Comparison of ENCODE assay signal across 8 cellular contexts in the genomic region with DNA sequence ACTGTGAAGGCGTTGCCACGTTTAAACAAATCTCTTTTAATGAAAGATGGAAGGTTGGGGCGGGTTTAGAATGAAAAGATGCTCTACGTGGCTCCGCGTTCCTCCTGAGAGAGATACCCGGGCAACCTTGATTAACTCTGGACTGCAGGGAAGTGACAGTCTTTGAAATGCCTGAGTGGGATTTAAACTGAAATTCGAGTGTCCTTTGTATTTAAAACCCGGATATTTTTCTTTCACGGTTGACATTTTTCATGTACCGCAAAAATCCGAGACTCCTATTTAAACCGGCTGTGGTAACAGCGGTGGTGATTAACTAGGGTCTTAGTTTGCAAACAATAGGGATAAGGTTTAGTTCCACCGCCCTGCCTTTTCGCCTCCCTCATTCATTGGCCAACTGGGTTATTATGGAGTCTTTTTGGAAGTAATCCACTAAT. TPM values are rescaled to one million over a fixed set of nuclear protein-coding genes. Genes with fewer than 3 reads are reported as not detected.
A peak's percentile ranks its signal among the peaks of the same experiment; 100 is the strongest.
DNase-seq lines count a peak whose midpoint lies in the region; ATAC-seq lines count a peak whose summit lies in the region.

No MANE protein-coding gene starts in this region.

- peak; percentile 68 for DNase-seq in D341Med (ENCODE audit: low spot score)
- DNase-seq in NCI-H1092 treated with DMSO at 0.1 percent for 48 hours (lab: John Stamatoyannopoulos, UW): peak; percentile 74
- DNase-seq in activated CD8-positive, alpha-beta T cell treated with anti-CD3 and anti-CD28 coated beads, Interleukin-2, amount 10 ng/mL, durations not matched to agents 7 days and 5 days: peak; percentile 30
- no peak for DNase-seq in left ventricle myocardium superior
- peak; percentile 69 for DNase-seq in retina
- no peak for DNase-seq in stimulated activated naive CD4-positive, alpha-beta T cell treated with Interleukin-2 at 50 U/mL for 16 hours (lab: John Stamatoyannopoulos, UW)

- ATAC-seq in GM21619 (IDR thresholded peaks at IDR 0.05; ENCODE audit: unreplicated experiment): peak; percentile 22
- ATAC-seq in activated CD8-positive, alpha-beta T cell treated with anti-CD3 and anti-CD28 coated beads, Interleukin-2, amount 10 ng/mL, durations not matched to agents 7 days and 5 days: peak; percentile 38
- ATAC-seq in left ventricle myocardium superior: peak; percentile 21
- ATAC-seq in HG03097 (IDR thresholded peaks at IDR 0.05; ENCODE audit: low FRiP score, unreplicated experiment): no peak

- POLR2A ChIA-PET in activated CD8-positive, alpha-beta T cell treated with anti-CD3 and anti-CD28 coated beads, Interleukin-2, amount 10 ng/mL, durations not matched to agents 7 days and 5 days (lab: Charles Lee): interaction anchor here (1.2 to 4.5 kb wide), 2 partner anchors 62 to 467 kb away, joined by 4 to 23 read pairs; partner anchors contain the start of genes SCFD1 and STRN3

- peaks cover 27% of the 10 kb centered on the region for H3K4me1 Mint-ChIP-seq in activated CD8-positive, alpha-beta T cell treated with anti-CD3 and anti-CD28 coated beads, Interleukin-2, amount 10 ng/mL, durations not matched to agents 7 days and 5 days (ENCODE audit: low read depth)

- H3K4me3 Mint-ChIP-seq in activated CD8-positive, alpha-beta T cell treated with anti-CD3 and anti-CD28 coated beads, Interleukin-2, amount 10 ng/mL, durations not matched to agents 7 days and 5 days: peak overlapping the region; percentile 100

- H3K36me3 Mint-ChIP-seq in activated CD8-positive, alpha-beta T cell treated with anti-CD3 and anti-CD28 coated beads, Interleukin-2, amount 10 ng/mL, durations not matched to agents 7 days and 5 days (ENCODE audit: low read depth): peaks cover 39% of the 10 kb centered on the region

- H3K9me3 Mint-ChIP-seq in activated CD8-positive, alpha-beta T cell treated with anti-CD3 and anti-CD28 coated beads, Interleukin-2, amount 10 ng/mL, durations not matched to agents 7 days and 5 days (ENCODE audit: insufficient read depth): no peaks in the 10 kb centered on the region

- intact Hi-C loops in left ventricle myocardium superior (cut with micrococcal nuclease): no loop called here

- H3K27me3 Mint-ChIP-seq in activated CD8-positive, alpha-beta T cell treated with anti-CD3 and anti-CD28 coated beads, Interleukin-2, amount 10 ng/mL, durations not matched to agents 7 days and 5 days (ENCODE audit: low read depth): peaks cover 4% of the 10 kb centered on the region

- H3K27ac Mint-ChIP-seq in activated CD8-positive, alpha-beta T cell treated with anti-CD3 and anti-CD28 coated beads, Interleukin-2, amount 10 ng/mL, durations not matched to agents 7 days and 5 days: peak overlapping the region; percentile 100

- CTCF ChIA-PET in activated CD8-positive, alpha-beta T cell treated with anti-CD3 and anti-CD28 coated beads, Interleukin-2, amount 10 ng/mL, durations not matched to agents 7 days and 5 days (lab: Charles Lee): interaction anchor here (0.8 kb wide), 1 partner anchor 63 kb away, joined by 3 read pairs; no protein-coding TSS in a partner anchor

RNA-seq across cellular contexts. Expression of gene G2E3, which starts 0.7 kb away (rescaled TPM):
- total RNA-seq in activated CD8-positive, alpha-beta T cell treated with anti-CD3 and anti-CD28 coated beads, Interleukin-2, amount 10 ng/mL, durations not matched to agents 7 days and 5 days: 10 to 100 TPM; 38.9 to 46.6 TPM
- total RNA-seq in left ventricle myocardium superior: 7.7 TPM

Comparison
In these comparisons a context has a peak if more than half of its experiments do, and no peak if none do; other contexts are left out.
1. DNase-seq: peak in D341Med (single experiment), NCI-H1092 treated with DMSO at 0.1 percent for 48 hours (single experiment), activated CD8-positive, alpha-beta T cell treated with anti-CD3 and anti-CD28 coated beads, Interleukin-2, amount 10 ng/mL, durations not matched to agents 7 days and 5 days (single experiment) and retina (single experiment); none in left ventricle myocardium superior (single experiment) and stimulated activated naive CD4-positive, alpha-beta T cell treated with Interleukin-2 at 50 U/mL for 16 hours (single experiment).